15 cellular contexts compared by ENCODE assay signal in genomic region chr16:88447881-88448280, GRCh38. TPM values are rescaled to one million over a fixed set of nuclear protein-coding genes. Genes with fewer than 3 reads are reported as not detected.
DNase-seq lines count a peak whose midpoint lies in the region; ATAC-seq, FAIRE-seq and TF ChIP-seq lines count a peak whose summit lies in the region.
"Had no signal": no experiment of that assay in that cellular context is flagged by ENCODE, and none has a peak within 500 bp of the region (broad histone marks: within the 10 kb centered on the region; RNA-seq: fewer than 3 reads in every experiment).

No MANE protein-coding gene starts in this region.

- BruUV-seq in K562 (replicated peaks; lab: Mats Ljungman, UMichigan) = no TSS peak

- TF ChIP-seq CTCF in OCI-LY3 (IDR thresholded peaks at IDR 0.05; ENCODE audit: low read depth, low read length) (no peak), K562 (IDR thresholded peaks at IDR 0.05 in 2 of 3, conservative IDR thresholded peaks at IDR 0.05 in 1 of 3; ENCODE audit: insufficient read depth in 2 of 3, low read depth in 1 of 3, low read length in 3 of 3) (no peak), smooth muscle cell (IDR thresholded peaks at IDR 0.05; ENCODE audit: borderline replicate concordance, insufficient read depth, poor library complexity, severe bottlenecking) (no peak)

- DNase-seq in K562 (ENCODE audit: extremely low read depth in 1 of 4, low spot score in 3 of 4) = no peak
- DNase-seq in smooth muscle cell (lab: John Stamatoyannopoulos, UW; ENCODE audit: unreplicated experiment) = no peak
- no peak for DNase-seq in left cardiac atrium
- DNase-seq: Calu3; CD4-positive, alpha-beta memory T cell; DMS 273 treated with DMSO at 0.1 percent for 48 hours; DMS53; GM23248 had no signal

- TF ChIP-seq RAD21 in K562 (CRISPR knock-in tag; conservative IDR thresholded peaks at IDR 0.05 in 1 of 2, IDR thresholded peaks at IDR 0.05 in 1 of 2) = no peak

- H3K4me3 ChIP-seq in BLaER1 = no peak overlapping the region
- H3K4me3 ChIP-seq in OCI-LY3 (ENCODE audit: low read length) = 0 out of 2 replicates have a peak overlapping the region, but pooled peaks have one; percentile 54
- H3K4me3 ChIP-seq in K562 = no peak overlapping the region
- H3K4me3 ChIP-seq in smooth muscle cell = no peak overlapping the region
- H3K4me3 ChIP-seq: GM23248, HAP-1 had no signal

- TF ChIP-seq EP300 in K562 (IDR thresholded peaks at IDR 0.05; ENCODE audit: low read length) = no peak

- peak; percentile 32 for FAIRE-seq in K562 (lab: Jason Lieb, UNC)
- FAIRE-seq: G401.6, GM12891 had no signal

- no peaks in the 10 kb centered on the region for H3K36me3 ChIP-seq in BLaER1
- no peaks in the 10 kb centered on the region for H3K36me3 ChIP-seq in OCI-LY3 (replicated peaks; ENCODE audit: low read depth, low read length)
- no peaks in the 10 kb centered on the region for H3K36me3 ChIP-seq in K562 (ENCODE audit: control insufficient read depth, insufficient read depth, low read length)
- H3K36me3 ChIP-seq in smooth muscle cell (ENCODE audit: low read depth) = no peaks in the 10 kb centered on the region
- H3K36me3 ChIP-seq: BE2C, HAP-1 had no signal

- intact Hi-C loops in K562 (cut with micrococcal nuclease) = no loop called here
- intact Hi-C loops in left cardiac atrium (cut with DNase I) = no loop called here

- in situ Hi-C loops in K562 (cut with MboI) = loop anchor here (10.0 kb wide), 1 partner anchor 77 kb away; no protein-coding TSS in a partner anchor

- H3K9me3 ChIP-seq in BLaER1 = no peaks in the 10 kb centered on the region
- H3K9me3 ChIP-seq in OCI-LY3 (ENCODE audit: insufficient read depth, low read length) = no peaks in the 10 kb centered on the region
- H3K9me3 ChIP-seq in K562 (replicated peaks; ENCODE audit: control insufficient read depth, insufficient read depth, low read depth, low read length) = no peaks in the 10 kb centered on the region
- H3K9me3 ChIP-seq in smooth muscle cell (replicated peaks; ENCODE audit: low read depth) = no peaks in the 10 kb centered on the region
- H3K9me3 ChIP-seq: BE2C, HAP-1 had no signal

- POLR2A ChIA-PET in K562 (lab: Yijun Ruan, JAX) = no interaction called here

- no peak for TF ChIP-seq POLR2A in K562 (conservative IDR thresholded peaks at IDR 0.05)

- H3K4me2 ChIP-seq in BLaER1 (peak overlapping the region; percentile 71), OCI-LY3 (ENCODE audit: low read length) (peak overlapping the region; percentile 87), K562 (ENCODE audit: insufficient read depth, low read length) (no peak overlapping the region), smooth muscle cell (no peak overlapping the region)

- no peaks in the 10 kb centered on the region for H4K20me1 ChIP-seq in BLaER1
- H4K20me1 ChIP-seq in OCI-LY3 (ENCODE audit: insufficient read depth, low read length) = no peaks in the 10 kb centered on the region
- no peaks in the 10 kb centered on the region; the same call in 1 of the 2 replicates for H4K20me1 ChIP-seq in K562 (replicated peaks; ENCODE audit: control insufficient read depth, insufficient read depth, low read length)
- H4K20me1 ChIP-seq in smooth muscle cell (ENCODE audit: low read depth) = no peaks in the 10 kb centered on the region

- H3K27me3 ChIP-seq in BLaER1 (no peaks in the 10 kb centered on the region), OCI-LY3 (ENCODE audit: low read depth, low read length) (peaks cover 8% of the 10 kb centered on the region; the same call in 1 of the 2 replicates), K562 (ENCODE audit: control insufficient read depth in 2 of 2, insufficient read depth in 2 of 2, low read length in 2 of 2) (no peaks in the 10 kb centered on the region), smooth muscle cell (ENCODE audit: low read depth) (no peaks in the 10 kb centered on the region)
- H3K27me3 ChIP-seq: BE2C had no signal

- no peaks in the 10 kb centered on the region for H3K79me2 ChIP-seq in OCI-LY3 (ENCODE audit: low read length)
- peaks cover 6% of the 10 kb centered on the region; the same call in 2 of the 3 replicates for H3K79me2 ChIP-seq in K562 (ENCODE audit: control insufficient read depth, insufficient read depth, low read length)
- H3K79me2 ChIP-seq in smooth muscle cell (ENCODE audit: low read depth) = no peaks in the 10 kb centered on the region

- WGBS in K562 (ENCODE audit: insufficient coverage, low coverage, missing lambda C conversion rate) = 13% methylated on average over 5 of the region's 5 CpGs
- WGBS in smooth muscle cell (ENCODE audit: low lambda C conversion rate) = 65% methylated on average over 5 of the region's 5 CpGs

- H3K9ac ChIP-seq in BLaER1 (no peak overlapping the region), OCI-LY3 (ENCODE audit: low read length) (no peak overlapping the region), K562 (ENCODE audit: insufficient read depth in 1 of 2, low read depth in 2 of 2, low read length in 2 of 2) (peak overlapping the region in 1 of 2 experiments; percentile 73; a peak in 2 of 4 replicates), smooth muscle cell (ENCODE audit: low read depth) (no peak overlapping the region)
- H3K9ac ChIP-seq: GM23248 had no signal

- no peaks in the 10 kb centered on the region for H3K9me1 ChIP-seq in K562 (ENCODE audit: control insufficient read depth, insufficient read depth, low read length)

- ATAC-seq in K562 (no peak), left cardiac atrium (no peak), HG03457 (IDR thresholded peaks at IDR 0.05; ENCODE audit: unreplicated experiment) (no peak)

- CTCF ChIA-PET in K562 (lab: Yijun Ruan, JAX; ENCODE audit: low intra/inter-chr PET ratio) = no interaction called here

- no peaks in the 10 kb centered on the region for H3F3A ChIP-seq in smooth muscle cell (ENCODE audit: low read depth)

- H3K4me1 ChIP-seq in BLaER1 = peaks cover 56% of the 10 kb centered on the region
- H3K4me1 ChIP-seq in OCI-LY3 (ENCODE audit: low read length) = peaks cover 25% of the 10 kb centered on the region
- peaks cover 25 to 89% of the 10 kb centered on the region in 2 experiments for H3K4me1 ChIP-seq in K562 (replicated peaks in 1 of 2; ENCODE audit: control insufficient read depth in 2 of 2, insufficient read depth in 2 of 2, low read length in 2 of 2)
- H3K4me1 ChIP-seq in smooth muscle cell (ENCODE audit: low read depth) = no peaks in the 10 kb centered on the region

- H3K27ac ChIP-seq in BLaER1 (no peak overlapping the region), OCI-LY3 (ENCODE audit: low read length) (no peak overlapping the region), K562 (ENCODE audit: extremely low read depth, low read depth, low read length) (no peak overlapping the region), smooth muscle cell (ENCODE audit: low read depth) (no peak overlapping the region)
- H3K27ac ChIP-seq: GM23248 had no signal

- H2AFZ ChIP-seq in OCI-LY3 (ENCODE audit: low read depth, low read length) = peak overlapping the region; percentile 87; the same call in 1 of the 2 replicates
- H2AFZ ChIP-seq in K562 (ENCODE audit: low read depth, low read length) = peak overlapping the region; percentile 4; the same call in 1 of the 2 replicates
- no peak overlapping the region for H2AFZ ChIP-seq in smooth muscle cell (ENCODE audit: low read depth)
- H2AFZ ChIP-seq: GM23248 had no signal

TF ChIP-seq in K562, 482 proteins besides CTCF, POLR2A, EP300 and RAD21 (continues in another document):
- TF ChIP-seq ARID1B (IDR thresholded peaks at IDR 0.05) = peak; percentile 47; the same call in 1 of the 2 replicates
- TF ChIP-seq MTA1 (IDR thresholded peaks at IDR 0.05; ENCODE audit: borderline replicate concordance) = no peak; the same call in 1 of the 2 replicates
- 0 out of 4 replicates have a peak, but pooled peaks of 1 of the 2 experiments have one; percentile 26 for TF ChIP-seq HDAC1 (IDR thresholded peaks at IDR 0.05)
- TF ChIP-seq TCF3 (CRISPR knock-in tag; IDR thresholded peaks at IDR 0.05) = 0 out of 2 replicates have a peak, but pooled peaks have one; percentile 16
- TF ChIP-seq NRF1 (conservative IDR thresholded peaks at IDR 0.05 in 1 of 2, IDR thresholded peaks at IDR 0.05 in 1 of 2) = no peak
- TF ChIP-seq CBFA2T3 (IDR thresholded peaks at IDR 0.05) = peak; percentile 45
- no peak for TF ChIP-seq BCOR (IDR thresholded peaks at IDR 0.05)
- TF ChIP-seq ESRRA (IDR thresholded peaks at IDR 0.05; ENCODE audit: borderline replicate concordance, low read depth) = peak; percentile 68
- 0 out of 2 replicates have a peak, but pooled peaks have one; percentile 15 for TF ChIP-seq CEBPB (tag; IDR thresholded peaks at IDR 0.05)
- 0 out of 2 replicates have a peak, but pooled peaks have one; percentile 43 for TF ChIP-seq HDAC2 (IDR thresholded peaks at IDR 0.05)

RNA-seq across cellular contexts. Expression of gene ZFPM1, which starts 5.2 kb away (rescaled TPM):
- total RNA-seq in K562 (2011; cell fraction: chromatin; rRNA removed; ENCODE audit: low replicate concordance) = 14.4 and 38.8 TPM in 2 replicates
- total RNA-seq in K562 (2011; cell fraction: nucleolus; rRNA removed) = 25.3 and 27.9 TPM in 2 replicates
- total RNA-seq in K562 (2011; cell fraction: nucleoplasm; rRNA removed) = 16.8 and 18.9 TPM in 2 replicates
- total RNA-seq in K562 (2014; rRNA removed) (4.5 and 8.7 TPM in 2 replicates), K562 (2014; rRNA removed; fragmentation: Illumina TruSeq; extraction: Trizol) (0.26 and 0.47 TPM in 2 replicates), K562 (2015; rRNA removed; fragmentation: Illumina TruSeq; extraction: Trizol) (3.2 and 4.5 TPM in 2 replicates), K562 (2021) (32.7 and 35.9 TPM in 2 replicates), smooth muscle cell (0.99 and 1.2 TPM in 2 replicates), left cardiac atrium (10 to 100 TPM in 1 of 2 donors, 1 to 10 TPM in 1; 7.0 to 11.5 TPM)
- polyA plus RNA-seq in K562 (2011; rRNA removed) (0.88 and 1.4 TPM in 2 replicates), K562 (2014; fragmentation: Illumina TruSeq; extraction: Trizol) (1.2 and 5.1 TPM in 2 replicates), K562 (2014; fragmentation: Nextera tagmentation; extraction: Ambion mirVana) (under 1 TPM; 0.03 to 0.11 TPM), K562 (2014; rRNA removed) (4.7 and 5.5 TPM in 2 replicates), smooth muscle cell (4.9 and 6.6 TPM in 2 replicates)
- 0.81 and 4.8 TPM in 2 replicates for polyA plus RNA-seq in K562 (2011; cell fraction: cytosol; rRNA removed)
- polyA plus RNA-seq in K562 (2011; cell fraction: nucleus; rRNA removed) = 3.4 and 13.6 TPM in 2 replicates
- polyA plus RNA-seq in K562 (2012) = 7.9 and 12.2 TPM in 2 replicates
- polyA minus RNA-seq in K562 (2011; rRNA and poly(A)+ RNA removed) = 0.30 and 1.1 TPM in 2 replicates
- polyA minus RNA-seq in K562 (2011; cell fraction: cytosol; rRNA and poly(A)+ RNA removed) = 12.3 and 14.7 TPM in 2 replicates
- polyA minus RNA-seq in K562 (2011; cell fraction: nucleus; rRNA and poly(A)+ RNA removed) = 7.7 and 10.1 TPM in 2 replicates

Comparison
In these comparisons a context has a peak if more than half of its experiments do, and no peak if none do; other contexts are left out.
1. H3K4me2 ChIP-seq: peak in BLaER1 (single experiment) and OCI-LY3 (single experiment); none in K562 (single experiment) and smooth muscle cell (single experiment).